In genomic region chr10:26755443-26755903, GRCh38 we compare ENCODE assay signal across 8 cellular contexts. TPM values are rescaled to one million over a fixed set of nuclear protein-coding genes. Genes with fewer than 3 reads are reported as not detected.
DNase-seq lines count a peak whose midpoint lies in the region; ATAC-seq and TF ChIP-seq lines count a peak whose summit lies in the region.

No MANE protein-coding gene starts in this region.

- ATAC-seq in GM18867 (IDR thresholded peaks at IDR 0.05; ENCODE audit: unreplicated experiment): peak; percentile 97
- ATAC-seq in HG02678 (IDR thresholded peaks at IDR 0.05; ENCODE audit: unreplicated experiment): peak; percentile 92

- H3K27ac ChIP-seq in SJCRH30 (no peak overlapping the region), thyroid gland (no peak overlapping the region)

- peak; percentile 40 for DNase-seq in NCI-H69 (lab: John Stamatoyannopoulos, UW)
- DNase-seq in epithelial cell of proximal tubule (ENCODE audit: low read depth): peak; percentile 46
- no peak for DNase-seq in BE2C
- DNase-seq in SJCRH30: no peak
- DNase-seq in inferior parietal cortex (ENCODE audit: extremely low spot score): no peak
- no peak for DNase-seq in thyroid gland

- 57 to 61% methylated on average over 4 of the region's 4 CpGs for WGBS in thyroid gland, 2 donors

- H3K27me3 ChIP-seq in BE2C (no peaks in the 10 kb centered on the region), SJCRH30 (no peaks in the 10 kb centered on the region), thyroid gland (no peaks in the 10 kb centered on the region)

- H3K36me3 ChIP-seq in BE2C (no peaks in the 10 kb centered on the region; the same call in 1 of the 2 replicates), SJCRH30 (peaks cover 18% of the 10 kb centered on the region), thyroid gland (no peaks in the 10 kb centered on the region)

- H3K9me3 ChIP-seq in BE2C (no peaks in the 10 kb centered on the region), SJCRH30 (replicated peaks) (no peaks in the 10 kb centered on the region), thyroid gland (no peaks in the 10 kb centered on the region)

- TF ChIP-seq POLR2A in thyroid gland (IDR thresholded peaks at IDR 0.05): no peak

- intact Hi-C loops in thyroid gland (cut with DNase I): no loop called here

- TF ChIP-seq CTCF in epithelial cell of proximal tubule (conservative IDR thresholded peaks at IDR 0.05; ENCODE audit: low read depth, low read length) (no peak), BE2C (IDR thresholded peaks at IDR 0.05; ENCODE audit: low read depth, low read length) (no peak), thyroid gland (IDR thresholded peaks at IDR 0.05) (no peak)

- H3K4me1 ChIP-seq in BE2C: no peaks in the 10 kb centered on the region
- no peaks in the 10 kb centered on the region; the same call in 1 of the 2 replicates for H3K4me1 ChIP-seq in SJCRH30
- no peaks in the 10 kb centered on the region for H3K4me1 ChIP-seq in thyroid gland

- H3K4me3 ChIP-seq in epithelial cell of proximal tubule (ENCODE audit: low read depth, low read length): no peak overlapping the region
- no peak overlapping the region for H3K4me3 ChIP-seq in BE2C (ENCODE audit: low read depth, low read length)
- H3K4me3 ChIP-seq in SJCRH30: no peak overlapping the region
- no peak overlapping the region for H3K4me3 ChIP-seq in thyroid gland (replicated peaks in 1 of 3)

RNA-seq across cellular contexts. Expression of gene PDSS1, which starts 58.0 kb away (rescaled TPM):
- 8.8 and 25.0 TPM in 2 replicates for total RNA-seq in epithelial cell of proximal tubule
- 12.2 TPM for polyA plus RNA-seq in BE2C (2012; ENCODE audit: insufficient read depth, insufficient read length, low read depth)
- 31.8 and 33.2 TPM in 2 replicates for total RNA-seq in SJCRH30 (2014; rRNA removed; shearing (Covaris generic))
- total RNA-seq in thyroid gland: 10 to 100 TPM in 1 of 4 donors, 1 to 10 TPM in 3; 2.7 to 15.0 (median 3.6) TPM

Comparison
In these comparisons a context has a peak if more than half of its experiments do, and no peak if none do; other contexts are left out.
1. DNase-seq: peak in NCI-H69 (single experiment) and epithelial cell of proximal tubule (single experiment); none in BE2C (single experiment), SJCRH30 (0 of 2), inferior parietal cortex (single experiment) and thyroid gland (0 of 2).